30 cellular contexts compared by ENCODE assay signal in the genomic region with DNA sequence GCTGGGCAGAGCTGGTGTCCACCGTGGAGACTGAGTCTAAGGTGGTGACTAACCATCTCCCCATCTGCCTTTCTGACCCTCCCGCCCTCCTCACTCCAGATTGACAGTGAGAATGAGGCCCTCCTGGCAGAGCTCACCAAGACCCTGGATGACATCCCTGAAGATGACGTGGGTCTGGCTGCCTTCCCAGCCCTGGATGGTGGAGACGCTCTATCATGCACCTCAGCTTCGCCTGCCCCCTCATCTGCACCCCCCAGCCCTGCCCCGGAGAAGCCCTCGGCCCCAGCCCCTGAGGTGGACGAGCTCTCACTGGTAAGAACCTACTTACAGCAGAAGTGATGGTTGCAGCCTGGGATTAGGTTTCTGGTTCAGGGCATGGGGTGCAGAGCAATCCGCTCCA.
A peak's percentile ranks its signal among the peaks of the same experiment; 100 is the strongest.
DNase-seq lines count a peak whose midpoint lies in the region; ATAC-seq, FAIRE-seq and TF ChIP-seq lines count a peak whose summit lies in the region.
"Had no signal": no experiment of that assay in that cellular context is flagged by ENCODE, and none has a peak within 500 bp of the region (broad histone marks: within the 10 kb centered on the region; RNA-seq: fewer than 3 reads in every experiment).

No MANE protein-coding gene starts in this region.

- no peak overlapping the region for H3K4me3 ChIP-seq in fibroblast of the aortic adventitia (ENCODE audit: low read depth, low read length)
- no peak overlapping the region for H3K4me3 ChIP-seq in muscle layer of colon (ENCODE audit: low read depth in 1 of 2, low read length in 2 of 2)
- no peak overlapping the region for H3K4me3 ChIP-seq in H7 (ENCODE audit: insufficient read depth, low read depth, low read length)
- H3K4me3 ChIP-seq in pancreas = no peak overlapping the region
- H3K4me3 ChIP-seq: ascending aorta, neural progenitor cell, SK-N-MC, skin epidermis had no signal

- no peak for FAIRE-seq in pancreas (lab: Jason Lieb, UNC)
- FAIRE-seq: endothelial cell of umbilical vein, GM18507, HTR-8/SVneo had no signal

- peak overlapping the region; percentile 39 for H3K9ac ChIP-seq in muscle layer of colon (ENCODE audit: low read length)
- H3K9ac ChIP-seq: neural progenitor cell had no signal

- no peak for ATAC-seq in stimulated activated memory B cell treated with anti-CD40 and anti-IgM and Interleukin-4, amounts not matched to agents 10 μg/mL and 1 μg/mL and 100 μg/mL, for 72 hours
- ATAC-seq in HG03039 (IDR thresholded peaks at IDR 0.05; ENCODE audit: unreplicated experiment) (no peak), pancreas (no peak)
- ATAC-seq: activated CD8-positive, alpha-beta T cell treated with anti-CD3 and anti-CD28 coated beads, Interleukin-2, amount 10 ng/mL, durations not matched to agents 7 days and 5 days; HCT116 had no signal

- H3K27me3 ChIP-seq in muscle layer of colon (ENCODE audit: control insufficient read depth in 1 of 2, insufficient read depth in 2 of 2, low read length in 2 of 2) = no peaks in the 10 kb centered on the region
- no peaks in the 10 kb centered on the region for H3K27me3 ChIP-seq in H7 (ENCODE audit: control insufficient read depth, insufficient read depth, low read length)
- no peaks in the 10 kb centered on the region for H3K27me3 ChIP-seq in pancreas
- H3K27me3 ChIP-seq: ascending aorta, neural progenitor cell had no signal

- intact Hi-C loops in pancreas (cut with DNase I) = loop anchor here (2.0 to 5.0 kb wide), 3 partner anchors 188 to 194 kb away; no protein-coding TSS in a partner anchor

- H3K9me3 ChIP-seq in muscle layer of colon (ENCODE audit: low read length) = no peaks in the 10 kb centered on the region
- no peaks in the 10 kb centered on the region for H3K9me3 ChIP-seq in pancreas
- H3K9me3 ChIP-seq: ascending aorta, Caco-2 had no signal

- no peaks in the 10 kb centered on the region for H3K36me3 Mint-ChIP-seq in brain
- H3K36me3 Mint-ChIP-seq in stimulated activated memory B cell treated with anti-CD40 and anti-IgM and Interleukin-4, amounts not matched to agents 10 μg/mL and 1 μg/mL and 100 μg/mL, for 72 hours = peaks cover 36% of the 10 kb centered on the region
- H3K36me3 Mint-ChIP-seq: neural progenitor cell had no signal

- peaks cover 11% of the 10 kb centered on the region for H3K36me3 ChIP-seq in muscle layer of colon (ENCODE audit: insufficient read depth, low read length)
- H3K36me3 ChIP-seq in H7 (replicated peaks; ENCODE audit: control insufficient read depth, insufficient read depth, low read length) = no peaks in the 10 kb centered on the region; the same call in 1 of the 2 replicates
- H3K36me3 ChIP-seq in pancreas = no peaks in the 10 kb centered on the region
- H3K36me3 ChIP-seq: ascending aorta, neural progenitor cell had no signal

- H3K27me3 Mint-ChIP-seq in brain = peaks cover 5% of the 10 kb centered on the region
- no peaks in the 10 kb centered on the region for H3K27me3 Mint-ChIP-seq in stimulated activated memory B cell treated with anti-CD40 and anti-IgM and Interleukin-4, amounts not matched to agents 10 μg/mL and 1 μg/mL and 100 μg/mL, for 72 hours
- H3K27me3 Mint-ChIP-seq: activated naive CD8-positive, alpha-beta T cell had no signal

- peak; percentile 12 for DNase-seq in fibroblast of the aortic adventitia (ENCODE audit: low read depth)
- no peak for DNase-seq in H7
- DNase-seq in dermis blood vessel endothelial cell = no peak
- DNase-seq in pancreas = no peak
- DNase-seq: activated CD4-positive, alpha-beta T cell treated with anti-CD3 and anti-CD28 coated beads for 1 hour; activated CD8-positive, alpha-beta T cell treated with anti-CD3 and anti-CD28 coated beads, Interleukin-2, amount 10 ng/mL, durations not matched to agents 7 days and 5 days; activated T-cell treated with anti-CD3 and anti-CD28 coated beads for 4 hours; Caco-2; DMS79 treated with DMSO at 0.1 percent for 48 hours; head of caudate nucleus; KBM-7; NCI-H1417; NCI-H2029 treated with DMSO at 0.1 percent for 48 hours; RPMI8226; stimulated activated CD4-positive, alpha-beta T cell treated with anti-CD3 and anti-CD28 coated beads, Interleukin-1b, Interleukin-23, amount 100 ng/mL, for 48 hours had no signal

- TF ChIP-seq CTCF in brain (conservative IDR thresholded peaks at IDR 0.05) (no peak), fibroblast of the aortic adventitia (IDR thresholded peaks at IDR 0.05; ENCODE audit: insufficient read depth, low read length) (no peak), pancreas (IDR thresholded peaks at IDR 0.05) (no peak)

- H3K4me3 Mint-ChIP-seq in brain = peak overlapping the region in 1 of 5 experiments; percentile 18
- H3K4me3 Mint-ChIP-seq in stimulated activated memory B cell treated with anti-CD40 and anti-IgM and Interleukin-4, amounts not matched to agents 10 μg/mL and 1 μg/mL and 100 μg/mL, for 72 hours = no peak overlapping the region
- H3K4me3 Mint-ChIP-seq: activated CD8-positive, alpha-beta T cell treated with anti-CD3 and anti-CD28 coated beads, Interleukin-2, amount 10 ng/mL, durations not matched to agents 7 days and 5 days; activated naive CD8-positive, alpha-beta T cell; neural progenitor cell; T-helper 1 cell treated with Interleukin-12 subunit alpha and Interleukin-12 subunit beta and Interleukin-4 antibody, amounts not matched to agents 30 μg/mL and 1 μg/mL, for 36 hours had no signal

- WGBS in pancreas, 2 donors = 86% methylated on average over 9 of the region's 9 CpGs

- H3K9me3 Mint-ChIP-seq in brain = no peaks in the 10 kb centered on the region
- H3K9me3 Mint-ChIP-seq in stimulated activated memory B cell treated with anti-CD40 and anti-IgM and Interleukin-4, amounts not matched to agents 10 μg/mL and 1 μg/mL and 100 μg/mL, for 72 hours = no peaks in the 10 kb centered on the region
- H3K9me3 Mint-ChIP-seq: neural progenitor cell; T-helper 1 cell treated with Interleukin-12 subunit alpha and Interleukin-12 subunit beta and Interleukin-4 antibody, amounts not matched to agents 30 μg/mL and 1 μg/mL, for 36 hours had no signal

- H3K4me1 Mint-ChIP-seq in brain = peaks cover 51% of the 10 kb centered on the region
- peaks cover 15% of the 10 kb centered on the region for H3K4me1 Mint-ChIP-seq in stimulated activated memory B cell treated with anti-CD40 and anti-IgM and Interleukin-4, amounts not matched to agents 10 μg/mL and 1 μg/mL and 100 μg/mL, for 72 hours

- H3K4me1 ChIP-seq in muscle layer of colon (ENCODE audit: insufficient read depth, low read length) = peaks cover 74% of the 10 kb centered on the region
- no peaks in the 10 kb centered on the region for H3K4me1 ChIP-seq in pancreas
- H3K4me1 ChIP-seq: ascending aorta, Caco-2, neural progenitor cell had no signal

- peak overlapping the region; percentile 84 for H3K27ac ChIP-seq in muscle layer of colon (ENCODE audit: low read depth, low read length)
- no peak overlapping the region for H3K27ac ChIP-seq in pancreas
- H3K27ac ChIP-seq: ascending aorta, neural progenitor cell, SK-N-MC, skin epidermis had no signal

- peak overlapping the region in 3 of 5 experiments; percentile 30 to 75 (median 62) for H3K27ac Mint-ChIP-seq in brain
- peak overlapping the region; percentile 53 for H3K27ac Mint-ChIP-seq in stimulated activated memory B cell treated with anti-CD40 and anti-IgM and Interleukin-4, amounts not matched to agents 10 μg/mL and 1 μg/mL and 100 μg/mL, for 72 hours
- H3K27ac Mint-ChIP-seq: activated CD8-positive, alpha-beta T cell treated with anti-CD3 and anti-CD28 coated beads, Interleukin-2, amount 10 ng/mL, durations not matched to agents 7 days and 5 days; progenitor cell of endocrine pancreas; T-helper 1 cell treated with Interleukin-12 subunit alpha and Interleukin-12 subunit beta and Interleukin-4 antibody, amounts not matched to agents 30 μg/mL and 1 μg/mL, for 36 hours had no signal
